8 cellular contexts compared by ENCODE assay signal in the genomic region with DNA sequence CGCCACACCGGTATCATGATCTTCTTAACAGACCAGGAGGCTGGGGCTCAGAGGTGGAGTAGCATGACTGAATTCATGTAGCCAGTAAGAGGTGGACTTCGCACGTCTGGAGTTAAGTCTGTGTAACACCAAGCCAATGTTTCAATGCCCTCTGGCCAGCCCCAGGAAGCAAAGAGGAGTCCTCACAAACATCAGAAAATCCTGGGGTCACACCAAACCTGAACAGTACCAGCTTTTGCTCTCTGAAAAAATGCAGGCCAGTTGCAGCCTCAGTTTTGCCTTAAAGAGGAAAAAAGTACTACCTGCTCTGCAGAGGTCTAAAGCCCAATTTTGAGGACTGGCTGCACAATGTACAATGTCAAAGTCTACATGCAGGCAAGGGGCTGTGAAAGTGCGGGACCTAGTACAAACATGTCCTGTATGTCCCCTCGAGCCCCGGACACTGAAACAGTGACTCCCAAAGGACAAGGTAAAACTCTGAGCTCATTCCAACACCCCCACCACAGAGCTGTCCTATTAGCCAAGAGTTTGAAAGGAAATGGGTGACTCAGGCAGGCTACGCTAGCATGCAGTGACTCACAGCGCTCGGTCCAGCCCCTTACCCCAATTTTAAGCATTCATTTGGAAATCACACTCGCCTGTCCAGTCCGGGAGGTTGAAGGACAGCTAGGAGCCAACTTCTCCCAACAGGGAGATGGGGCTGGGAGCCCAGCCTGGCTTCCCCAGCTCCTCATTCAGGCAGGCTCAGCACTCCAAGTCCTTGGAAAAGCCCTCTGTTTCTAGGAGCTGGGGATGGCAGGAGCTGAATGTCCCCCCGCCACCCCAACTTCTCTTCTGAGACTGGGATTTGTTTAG. TPM values are rescaled to one million over a fixed set of nuclear protein-coding genes. Genes with fewer than 3 reads are reported as not detected.
DNase-seq lines count a peak whose midpoint lies in the region; ATAC-seq and TF ChIP-seq lines count a peak whose summit lies in the region.

No MANE protein-coding gene starts in this region.

- H3K9me3 Mint-ChIP-seq in activated CD8-positive, alpha-beta T cell treated with anti-CD3 and anti-CD28 coated beads for 36 hours = no peaks in the 10 kb centered on the region
- H3K9me3 Mint-ChIP-seq in activated CD8-positive, alpha-beta T cell treated with anti-CD3 and anti-CD28 coated beads, Interleukin-2, amount 10 ng/mL, durations not matched to agents 7 days and 5 days (ENCODE audit: insufficient read depth) = no peaks in the 10 kb centered on the region

- 38% methylated on average over 11 of the region's 13 CpGs for WGBS in SK-N-SH (ENCODE audit: low lambda C conversion rate)

- peak overlapping the region; percentile 68 to 90 for H3K27ac ChIP-seq in SK-N-SH (ENCODE audit: low read depth in 2 of 2, low read length in 1 of 2)

- no peak overlapping the region for H3K27ac Mint-ChIP-seq in activated CD8-positive, alpha-beta T cell treated with anti-CD3 and anti-CD28 coated beads for 36 hours
- H3K27ac Mint-ChIP-seq in activated CD8-positive, alpha-beta T cell treated with anti-CD3 and anti-CD28 coated beads, Interleukin-2, amount 10 ng/mL, durations not matched to agents 7 days and 5 days = no peak overlapping the region

- POLR2A ChIA-PET in activated CD8-positive, alpha-beta T cell treated with anti-CD3 and anti-CD28 coated beads for 36 hours (lab: Charles Lee) = no interaction called here
- POLR2A ChIA-PET in activated CD8-positive, alpha-beta T cell treated with anti-CD3 and anti-CD28 coated beads, Interleukin-2, amount 10 ng/mL, durations not matched to agents 7 days and 5 days (lab: Charles Lee) = interaction anchor here (1.5 kb wide), 1 partner anchor 19 kb away, joined by 4 read pairs; a partner anchor contains a TSS
- POLR2A ChIA-PET in SK-N-SH (lab: Yijun Ruan, JAX) = interaction anchor here (0.9 kb wide), 1 partner anchor 19 kb away, joined by 4 read pairs; a partner anchor contains a TSS

- peaks cover 13% of the 10 kb centered on the region for H3F3A ChIP-seq in SK-N-SH (replicated peaks; ENCODE audit: insufficient read depth)

- DNase-seq in activated CD8-positive, alpha-beta T cell treated with anti-CD3 and anti-CD28 coated beads for 36 hours = peak; percentile 30
- DNase-seq in activated CD8-positive, alpha-beta T cell treated with anti-CD3 and anti-CD28 coated beads, Interleukin-2, amount 10 ng/mL, durations not matched to agents 7 days and 5 days = no peak
- DNase-seq in SK-N-SH (no peak), fibroblast of pulmonary artery (ENCODE audit: low read depth) (peak; percentile 89), posterior vena cava (ENCODE audit: low spot score) (peak; percentile 86), NCI-H1930 (lab: John Stamatoyannopoulos, UW) (no peak), NCI-H446 treated with DMSO at 0.1 percent for 48 hours (lab: John Stamatoyannopoulos, UW) (no peak)
- no peak for DNase-seq in activated CD8-positive, alpha-beta memory T cell treated with anti-CD3 and anti-CD28 coated beads for 24 hours

- H3K9me2 ChIP-seq in SK-N-SH = no peaks in the 10 kb centered on the region

- peaks cover 2% of the 10 kb centered on the region for H3K27me3 Mint-ChIP-seq in activated CD8-positive, alpha-beta T cell treated with anti-CD3 and anti-CD28 coated beads for 36 hours
- no peaks in the 10 kb centered on the region for H3K27me3 Mint-ChIP-seq in activated CD8-positive, alpha-beta T cell treated with anti-CD3 and anti-CD28 coated beads, Interleukin-2, amount 10 ng/mL, durations not matched to agents 7 days and 5 days (ENCODE audit: low read depth)

- ATAC-seq in activated CD8-positive, alpha-beta T cell treated with anti-CD3 and anti-CD28 coated beads for 36 hours = no peak
- no peak for ATAC-seq in activated CD8-positive, alpha-beta T cell treated with anti-CD3 and anti-CD28 coated beads, Interleukin-2, amount 10 ng/mL, durations not matched to agents 7 days and 5 days

- peaks cover 13% of the 10 kb centered on the region for H3K36me3 Mint-ChIP-seq in activated CD8-positive, alpha-beta T cell treated with anti-CD3 and anti-CD28 coated beads for 36 hours (ENCODE audit: low read depth)
- H3K36me3 Mint-ChIP-seq in activated CD8-positive, alpha-beta T cell treated with anti-CD3 and anti-CD28 coated beads, Interleukin-2, amount 10 ng/mL, durations not matched to agents 7 days and 5 days (ENCODE audit: low read depth) = no peaks in the 10 kb centered on the region

- TF ChIP-seq EP300 in SK-N-SH (IDR thresholded peaks at IDR 0.05; ENCODE audit: borderline replicate concordance in 1 of 2, low read depth in 1 of 2, low read length in 1 of 2) = peak in 1 of 2 experiments; percentile 68; a peak in 1 of 4 replicates

- TF ChIP-seq RAD21 in SK-N-SH (IDR thresholded peaks at IDR 0.05; ENCODE audit: low read length) = no peak

- intact Hi-C loops in activated CD8-positive, alpha-beta T cell treated with anti-CD3 and anti-CD28 coated beads for 36 hours (cut with micrococcal nuclease) = no loop called here
- intact Hi-C loops in posterior vena cava (cut with DNase I) = no loop called here

- H3K4me1 ChIP-seq in SK-N-SH (ENCODE audit: control insufficient read depth in 1 of 2, insufficient read depth in 2 of 2, low read depth in 1 of 2, low read length in 1 of 2) = peaks cover 63 to 69% of the 10 kb centered on the region in 2 experiments

- H4K20me1 ChIP-seq in SK-N-SH (ENCODE audit: insufficient read depth) = peaks cover 8% of the 10 kb centered on the region; the same call in 1 of the 2 replicates

- H3K79me2 ChIP-seq in SK-N-SH (ENCODE audit: insufficient read depth) = peaks cover 89% of the 10 kb centered on the region

- peak overlapping the region; percentile 96 for H3K4me2 ChIP-seq in SK-N-SH

- H3K4me1 Mint-ChIP-seq in activated CD8-positive, alpha-beta T cell treated with anti-CD3 and anti-CD28 coated beads for 36 hours (ENCODE audit: low read depth) = peaks cover 44% of the 10 kb centered on the region
- peaks cover 34% of the 10 kb centered on the region for H3K4me1 Mint-ChIP-seq in activated CD8-positive, alpha-beta T cell treated with anti-CD3 and anti-CD28 coated beads, Interleukin-2, amount 10 ng/mL, durations not matched to agents 7 days and 5 days (ENCODE audit: low read depth)

- H3K9me3 ChIP-seq in SK-N-SH = no peaks in the 10 kb centered on the region

- H3K4me3 Mint-ChIP-seq in activated CD8-positive, alpha-beta T cell treated with anti-CD3 and anti-CD28 coated beads for 36 hours = no peak overlapping the region
- no peak overlapping the region for H3K4me3 Mint-ChIP-seq in activated CD8-positive, alpha-beta T cell treated with anti-CD3 and anti-CD28 coated beads, Interleukin-2, amount 10 ng/mL, durations not matched to agents 7 days and 5 days

- TF ChIP-seq CTCF in activated CD8-positive, alpha-beta T cell treated with anti-CD3 and anti-CD28 coated beads for 36 hours (IDR thresholded peaks at IDR 0.05) = no peak
- TF ChIP-seq CTCF in SK-N-SH (IDR thresholded peaks at IDR 0.05) (no peak), fibroblast of pulmonary artery (IDR thresholded peaks at IDR 0.05; ENCODE audit: low read length, missing control alignments) (no peak)

- H3K36me3 ChIP-seq in SK-N-SH (replicated peaks in 1 of 2; ENCODE audit: control insufficient read depth in 1 of 2, insufficient read depth in 2 of 2, low read length in 1 of 2) = peaks cover 4 to 7% of the 10 kb centered on the region in 2 experiments

- H3K4me3 ChIP-seq in SK-N-SH (ENCODE audit: low read depth in 2 of 2, low read length in 1 of 2) (peak overlapping the region; percentile 10 to 87; a peak in 2 of 4 replicates), fibroblast of pulmonary artery (replicated peaks; ENCODE audit: low read depth, low read length) (peak overlapping the region; percentile 28)

- H3K27me3 ChIP-seq in SK-N-SH (ENCODE audit: insufficient read depth) = no peaks in the 10 kb centered on the region

- H2AFZ ChIP-seq in SK-N-SH (ENCODE audit: low read depth) = no peak overlapping the region

- peak overlapping the region; percentile 61; the same call in 1 of the 2 replicates for H3K9ac ChIP-seq in SK-N-SH

- CTCF ChIA-PET in activated CD8-positive, alpha-beta T cell treated with anti-CD3 and anti-CD28 coated beads for 36 hours (lab: Charles Lee) = interaction anchor here (1.0 to 1.1 kb wide), 2 partner anchors 19 to 53 kb away, joined by 3 to 4 read pairs; a partner anchor contains a TSS
- CTCF ChIA-PET in activated CD8-positive, alpha-beta T cell treated with anti-CD3 and anti-CD28 coated beads, Interleukin-2, amount 10 ng/mL, durations not matched to agents 7 days and 5 days (lab: Charles Lee) = interaction anchor here (0.6 to 2.8 kb wide), 6 partner anchors 9 to 106 kb away, joined by 3 to 7 read pairs (median 4); a partner anchor contains a TSS
- CTCF ChIA-PET in SK-N-SH (lab: Yijun Ruan, JAX) = interaction anchor here (1.2 to 4.3 kb wide), 3 partner anchors 20 to 25 kb away, joined by 4 to 31 read pairs (median 11); a partner anchor contains a TSS

RNA-seq across cellular contexts. Expression of a gene that starts 4.1 kb away (rescaled TPM):
- total RNA-seq in activated CD8-positive, alpha-beta T cell treated with anti-CD3 and anti-CD28 coated beads for 36 hours = 10 to 100 TPM; 21.1 to 22.0 TPM
- 1 to 10 TPM; 6.6 to 6.7 TPM for total RNA-seq in activated CD8-positive, alpha-beta T cell treated with anti-CD3 and anti-CD28 coated beads, Interleukin-2, amount 10 ng/mL, durations not matched to agents 7 days and 5 days
- polyA plus RNA-seq in SK-N-SH (2012; rRNA removed) = 131 and 192 TPM in 2 replicates
- 139 and 153 TPM in 2 replicates for polyA plus RNA-seq in SK-N-SH (2012; cell fraction: cytosol; rRNA removed)
- 94.9 and 96.1 TPM in 2 replicates for polyA plus RNA-seq in SK-N-SH (2012; cell fraction: nucleus; rRNA removed)
- total RNA-seq in posterior vena cava = 100 to 1,000 TPM in 1 of 2 donors, 10 to 100 TPM in 1; 85.7 to 104 TPM

RNA-seq across cellular contexts. Expression of a gene that starts 18.9 kb away (rescaled TPM):
- 10 to 100 TPM; 19.6 to 20.7 TPM for total RNA-seq in activated CD8-positive, alpha-beta T cell treated with anti-CD3 and anti-CD28 coated beads for 36 hours
- total RNA-seq in activated CD8-positive, alpha-beta T cell treated with anti-CD3 and anti-CD28 coated beads, Interleukin-2, amount 10 ng/mL, durations not matched to agents 7 days and 5 days = 10 to 100 TPM; 28.0 to 30.8 TPM
- polyA plus RNA-seq in SK-N-SH (2012; rRNA removed) = 26.5 and 26.9 TPM in 2 replicates
- 14.0 and 16.3 TPM in 2 replicates for polyA plus RNA-seq in SK-N-SH (2012; cell fraction: cytosol; rRNA removed)
- 12.4 and 20.0 TPM in 2 replicates for polyA plus RNA-seq in SK-N-SH (2012; cell fraction: nucleus; rRNA removed)
- 10 to 100 TPM; 21.8 to 22.6 TPM for total RNA-seq in posterior vena cava

RNA-seq across cellular contexts. Expression of a gene that starts 34.0 kb away (rescaled TPM):
- total RNA-seq in activated CD8-positive, alpha-beta T cell treated with anti-CD3 and anti-CD28 coated beads for 36 hours = under 1 TPM in 1 of 2 experiments, not detected in 1; 0.29 TPM
- total RNA-seq in activated CD8-positive, alpha-beta T cell treated with anti-CD3 and anti-CD28 coated beads, Interleukin-2, amount 10 ng/mL, durations not matched to agents 7 days and 5 days = under 1 TPM in 1 of 2 experiments, not detected in 1; 0.16 TPM
- not detected in 2 replicates for polyA plus RNA-seq in SK-N-SH (2012; rRNA removed)
- 0.01 TPM in 1 of 2 replicates, not detected in the other for polyA plus RNA-seq in SK-N-SH (2012; cell fraction: cytosol; rRNA removed)
- polyA plus RNA-seq in SK-N-SH (2012; cell fraction: nucleus; rRNA removed) = not detected in 2 replicates
- 1 to 10 TPM; 1.4 to 2.0 TPM for total RNA-seq in posterior vena cava

RNA-seq across cellular contexts. Expression of a gene that starts 36.0 kb away (rescaled TPM):
- total RNA-seq in activated CD8-positive, alpha-beta T cell treated with anti-CD3 and anti-CD28 coated beads for 36 hours = 1 to 10 TPM in 1 of 2 experiments, under 1 TPM in 1; 0.74 to 1.2 TPM
- under 1 TPM in 1 of 2 experiments, not detected in 1; 0.39 TPM for total RNA-seq in activated CD8-positive, alpha-beta T cell treated with anti-CD3 and anti-CD28 coated beads, Interleukin-2, amount 10 ng/mL, durations not matched to agents 7 days and 5 days
- 0.13 and 0.16 TPM in 2 replicates for polyA plus RNA-seq in SK-N-SH (2012; rRNA removed)
- polyA plus RNA-seq in SK-N-SH (2012; cell fraction: cytosol; rRNA removed) = 0.04 and 0.07 TPM in 2 replicates
- 0.39 and 0.79 TPM in 2 replicates for polyA plus RNA-seq in SK-N-SH (2012; cell fraction: nucleus; rRNA removed)
- total RNA-seq in posterior vena cava = under 1 TPM; 0.29 to 0.56 TPM

RNA-seq across cellular contexts. Expression of a gene that starts 37.5 kb away (rescaled TPM):
- total RNA-seq in activated CD8-positive, alpha-beta T cell treated with anti-CD3 and anti-CD28 coated beads for 36 hours = not detected
- not detected for total RNA-seq in activated CD8-positive, alpha-beta T cell treated with anti-CD3 and anti-CD28 coated beads, Interleukin-2, amount 10 ng/mL, durations not matched to agents 7 days and 5 days
- polyA plus RNA-seq in SK-N-SH (2012; rRNA removed) = not detected in 2 replicates
- polyA plus RNA-seq in SK-N-SH (2012; cell fraction: cytosol; rRNA removed) = not detected in 2 replicates
- polyA plus RNA-seq in SK-N-SH (2012; cell fraction: nucleus; rRNA removed) = 0.05 and 0.11 TPM in 2 replicates
- not detected for total RNA-seq in posterior vena cava

Comparison
In these comparisons a context has a peak if more than half of its experiments do, and no peak if none do; other contexts are left out.
1. DNase-seq: peak in activated CD8-positive, alpha-beta T cell treated with anti-CD3 and anti-CD28 coated beads for 36 hours (single experiment), fibroblast of pulmonary artery (single experiment) and posterior vena cava (single experiment); none in activated CD8-positive, alpha-beta T cell treated with anti-CD3 and anti-CD28 coated beads, Interleukin-2, amount 10 ng/mL, durations not matched to agents 7 days and 5 days (single experiment), SK-N-SH (single experiment), activated CD8-positive, alpha-beta memory T cell treated with anti-CD3 and anti-CD28 coated beads for 24 hours (single experiment), NCI-H1930 (0 of 2) and NCI-H446 treated with DMSO at 0.1 percent for 48 hours (single experiment).